Comparison of ENCODE assay signal across 18 cellular contexts in the genomic region with DNA sequence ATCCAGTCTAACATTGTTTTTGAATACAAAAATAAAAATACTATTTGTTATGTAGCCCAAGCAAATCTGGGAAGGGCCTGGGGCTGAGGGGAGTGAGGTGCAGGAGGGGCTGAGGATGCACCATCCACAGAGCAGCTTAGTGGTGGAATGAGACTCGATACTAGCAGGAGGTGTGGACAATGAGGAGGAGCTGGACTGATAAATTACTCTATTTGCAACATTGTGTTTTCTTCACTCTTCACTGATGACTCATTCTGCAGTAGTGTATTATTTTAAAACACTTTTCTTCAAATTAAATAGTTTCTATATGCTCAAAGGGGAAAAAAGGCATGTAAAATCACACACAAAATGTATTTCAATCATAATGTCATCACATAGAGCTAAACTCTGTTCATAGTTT.
"Had no signal": no experiment of that assay in that cellular context is flagged by ENCODE, and none has a peak within 500 bp of the region (broad histone marks: within the 10 kb centered on the region; RNA-seq: fewer than 3 reads in every experiment).

No MANE protein-coding gene starts in this region.

- H3K27me3 ChIP-seq: esophagus muscularis mucosa, gastroesophageal sphincter, tibial artery had no signal

- H3K9me3 Mint-ChIP-seq: T-helper 1 cell treated with Interleukin-12 subunit alpha and Interleukin-12 subunit beta and Interleukin-4 antibody, amounts not matched to agents 30 μg/mL and 1 μg/mL, for 36 hours had no signal

- H3K4me3 ChIP-seq: esophagus muscularis mucosa, gastroesophageal sphincter, skin epidermis, tibial artery had no signal

- H3K27ac ChIP-seq: esophagus muscularis mucosa, gastroesophageal sphincter, parathyroid adenoma, skin epidermis, tibial artery had no signal

- DNase-seq: activated CD4-positive, alpha-beta T cell treated with anti-CD3 and anti-CD28 coated beads, Interleukin-2, amount 50 U/mL, for 1 hour; activated CD4-positive, CD25-positive, alpha-beta regulatory T cell; activated naive CD4-positive, alpha-beta T cell treated with anti-CD3 and anti-CD28 coated beads, Interleukin-2, amount 50 U/mL, for 16 hours; activated T-cell treated with anti-CD3 and anti-CD28 coated beads for 4 hours; amniotic stem cell; cerebellar nuclear complex; left ventricle myocardium superior; mesenchymal stem cell; retina; SK-N-SH; tibial artery had no signal

- H3K9ac ChIP-seq: parathyroid adenoma, SK-N-SH had no signal

- ATAC-seq: gastroesophageal sphincter, left ventricle myocardium superior had no signal

- H3K36me3 Mint-ChIP-seq: brain had no signal

- H3K4me1 ChIP-seq: parathyroid adenoma, tibial artery had no signal

- H2AFZ ChIP-seq: parathyroid adenoma had no signal

- H3K36me3 ChIP-seq: esophagus muscularis mucosa, gastroesophageal sphincter, tibial artery had no signal

- H3K27ac Mint-ChIP-seq: brain; T-helper 1 cell treated with Interleukin-12 subunit alpha and Interleukin-12 subunit beta and Interleukin-4 antibody, amounts not matched to agents 30 μg/mL and 1 μg/mL, for 36 hours had no signal

- H3K4me3 Mint-ChIP-seq: brain; neural crest cell; T-helper 1 cell treated with Interleukin-12 subunit alpha and Interleukin-12 subunit beta and Interleukin-4 antibody, amounts not matched to agents 30 μg/mL and 1 μg/mL, for 36 hours had no signal

- H3K9me3 ChIP-seq: esophagus muscularis mucosa, gastroesophageal sphincter, SK-N-SH, tibial artery had no signal

- H3K79me2 ChIP-seq: parathyroid adenoma had no signal

- H3K4me2 ChIP-seq: SK-N-SH had no signal
